Comparison of ENCODE assay signal across 19 cellular contexts in genomic region chr2:18792684-18793083, GRCh38.
"Had no signal": no experiment of that assay in that cellular context is flagged by ENCODE, and none has a peak within 500 bp of the region (broad histone marks: within the 10 kb centered on the region; RNA-seq: fewer than 3 reads in every experiment).

No MANE protein-coding gene starts in this region.

- FAIRE-seq: endothelial cell of umbilical vein had no signal

- DNase-seq: activated CD4-positive, alpha-beta T cell treated with anti-CD3 and anti-CD28 coated beads for 1 hour; activated effector memory CD4-positive, alpha-beta T cell treated with anti-CD3 and anti-CD28 coated beads, Interleukin-2, amount 50 U/mL, for 16 hours; activated naive CD4-positive, alpha-beta T cell treated with anti-CD3 and anti-CD28 coated beads, Interleukin-2, amount 50 U/mL, for 16 hours; activated T-cell treated with anti-CD3 and anti-CD28 coated beads, Interleukin-2, amount 50 U/mL, for 72 hours; aorta; effector memory CD4-positive, alpha-beta T cell; esophagus squamous epithelium; naive thymus-derived CD8-positive, alpha-beta T cell; posterior cingulate gyrus; stimulated activated CD4-positive, alpha-beta T cell treated with anti-CD3 and anti-CD28 coated beads, Interleukin-4, amount 100 ng/mL, for 1 hour; stimulated activated naive CD8-positive, alpha-beta T cell treated with anti-CD3 and anti-CD28 coated beads, Interleukin-15, amount 100 ng/mL, for 72 hours; SW 1271; T-helper 2 cell; WERI-Rb-1 had no signal

- H3K27ac ChIP-seq: skin epidermis, upper lobe of left lung, WERI-Rb-1 had no signal

- H3K36me3 ChIP-seq: esophagus squamous epithelium, upper lobe of left lung, WERI-Rb-1 had no signal

- H3K9me3 Mint-ChIP-seq: activated T-cell treated with anti-CD3 and anti-CD28 coated beads, Interleukin-2, amount 50 U/mL, for 72 hours; memory B cell; naive thymus-derived CD8-positive, alpha-beta T cell; stimulated activated naive CD8-positive, alpha-beta T cell treated with anti-CD3 and anti-CD28 coated beads, Interleukin-15, amount 100 ng/mL, for 72 hours had no signal

- H3K27me3 Mint-ChIP-seq: dendritic cell treated with granulocyte-macrophage colony-stimulating factor and Interleukin-4, amounts not matched to agents 40 ng/mL and 50 ng/mL, for 4 days; memory B cell; naive thymus-derived CD8-positive, alpha-beta T cell; stimulated activated naive CD8-positive, alpha-beta T cell treated with anti-CD3 and anti-CD28 coated beads, Interleukin-15, amount 100 ng/mL, for 72 hours had no signal

- H3K4me1 Mint-ChIP-seq: stimulated activated naive CD8-positive, alpha-beta T cell treated with anti-CD3 and anti-CD28 coated beads, Interleukin-15, amount 100 ng/mL, for 72 hours had no signal

- H3K4me3 ChIP-seq: esophagus squamous epithelium, skin epidermis, upper lobe of left lung had no signal

- H3K27ac Mint-ChIP-seq: activated T-cell treated with anti-CD3 and anti-CD28 coated beads, Interleukin-2, amount 50 U/mL, for 72 hours; dendritic cell treated with granulocyte-macrophage colony-stimulating factor and Interleukin-4, amounts not matched to agents 40 ng/mL and 50 ng/mL, for 4 days; memory B cell; naive thymus-derived CD8-positive, alpha-beta T cell; stimulated activated naive CD8-positive, alpha-beta T cell treated with anti-CD3 and anti-CD28 coated beads, Interleukin-15, amount 100 ng/mL, for 72 hours had no signal

- H3K27me3 ChIP-seq: esophagus squamous epithelium, upper lobe of left lung had no signal

- H3K4me3 Mint-ChIP-seq: activated T-cell treated with anti-CD3 and anti-CD28 coated beads, Interleukin-2, amount 50 U/mL, for 72 hours; dendritic cell treated with granulocyte-macrophage colony-stimulating factor and Interleukin-4, amounts not matched to agents 40 ng/mL and 50 ng/mL, for 4 days; memory B cell; naive thymus-derived CD8-positive, alpha-beta T cell; stimulated activated naive CD8-positive, alpha-beta T cell treated with anti-CD3 and anti-CD28 coated beads, Interleukin-15, amount 100 ng/mL, for 72 hours had no signal

- H3K9me3 ChIP-seq: esophagus squamous epithelium, upper lobe of left lung had no signal
